ENCODE assay signal across 21 cellular contexts in the genomic region with DNA sequence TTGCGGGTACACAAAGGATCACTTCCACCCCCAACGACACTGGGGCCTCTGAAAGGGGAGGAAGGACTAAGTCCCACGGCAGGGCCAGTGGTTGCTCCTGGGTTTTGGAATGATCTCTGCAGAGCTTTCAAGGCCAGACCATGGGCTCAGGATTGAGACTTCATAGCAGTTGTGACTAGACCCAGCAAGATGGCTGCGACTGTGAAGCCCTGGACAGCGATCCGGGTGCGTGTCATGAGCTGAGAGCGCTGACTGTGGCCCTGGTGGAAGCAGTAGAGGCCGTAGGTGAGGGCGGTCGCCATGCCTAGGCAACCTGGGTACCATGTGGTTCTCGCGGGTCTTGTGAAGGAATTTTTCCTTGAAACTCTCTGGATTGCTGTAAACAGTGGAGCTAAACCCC. TPM values are rescaled to one million over a fixed set of nuclear protein-coding genes. Genes with fewer than 3 reads are reported as not detected.
DNase-seq lines count a peak whose midpoint lies in the region; ATAC-seq, FAIRE-seq and TF ChIP-seq lines count a peak whose summit lies in the region.
"Had no signal": no experiment of that assay in that cellular context is flagged by ENCODE, and none has a peak within 500 bp of the region (broad histone marks: within the 10 kb centered on the region; RNA-seq: fewer than 3 reads in every experiment).

No MANE protein-coding gene starts in this region.

- H4K91ac ChIP-seq in IMR-90 (ENCODE audit: insufficient read depth, low read depth, low read length): no peak overlapping the region

- H3K79me1 ChIP-seq in IMR-90 (ENCODE audit: low read depth in 1 of 2, low read length in 2 of 2): no peaks in the 10 kb centered on the region

- no peak overlapping the region for H2BK20ac ChIP-seq in IMR-90 (ENCODE audit: low read depth, low read length)

- peaks cover 1 to 2% of the 10 kb centered on the region in 2 donors for H3K9me3 Mint-ChIP-seq in activated T-cell treated with anti-CD3 and anti-CD28 coated beads, Interleukin-2, amount 50 U/mL, for 72 hours

- no peaks in the 10 kb centered on the region for H3K9me1 ChIP-seq in IMR-90 (ENCODE audit: insufficient read depth, low read length)

- no peak overlapping the region for H3K23ac ChIP-seq in IMR-90 (ENCODE audit: low read depth, low read length)

- no peak overlapping the region for H3K4ac ChIP-seq in IMR-90 (ENCODE audit: low read depth, low read length)

- POLR2A ChIA-PET in IMR-90 (lab: Charles Lee; ENCODE audit: unreplicated experiment): no interaction called here

- H3K9ac ChIP-seq in IMR-90 (ENCODE audit: low read depth, low read length) (no peak overlapping the region), kidney (ENCODE audit: low read length in 2 of 2) (no peak overlapping the region)
- H3K9ac ChIP-seq: KMS-11 had no signal

- H3K36me3 Mint-ChIP-seq in activated T-cell treated with anti-CD3 and anti-CD28 coated beads, Interleukin-2, amount 50 U/mL, for 72 hours (ENCODE audit: insufficient read depth in 2 of 2): peaks cover 2 to 3% of the 10 kb centered on the region in 2 donors

- H3K4me3 ChIP-seq in IMR-90 (ENCODE audit: insufficient read depth, low read depth, low read length): no peak overlapping the region
- H3K4me3 ChIP-seq in kidney (ENCODE audit: low read length in 2 of 2): no peak overlapping the region
- no peak overlapping the region for H3K4me3 ChIP-seq in upper lobe of right lung

- BruUV-seq in IMR-90 (replicated peaks; lab: Mats Ljungman, UMichigan): no TSS peak

- H3K4me3 Mint-ChIP-seq in activated T-cell treated with anti-CD3 and anti-CD28 coated beads, Interleukin-2, amount 50 U/mL, for 72 hours: no peak overlapping the region
- H3K4me3 Mint-ChIP-seq: CD4-positive, alpha-beta T cell; HFFc6 had no signal

- H4K5ac ChIP-seq in IMR-90 (ENCODE audit: low read depth, low read length): no peak overlapping the region

- H2AK9ac ChIP-seq in IMR-90 (replicated peaks; ENCODE audit: low read depth, low read length, poor library complexity): no peak overlapping the region

- no peak overlapping the region for H2BK5ac ChIP-seq in IMR-90 (ENCODE audit: low read depth, low read length, poor library complexity, severe bottlenecking)

- no peak overlapping the region for H2BK120ac ChIP-seq in IMR-90 (ENCODE audit: low read depth, low read length)

- no peak for ATAC-seq in IMR-90 (ENCODE audit: low read depth)
- ATAC-seq in upper lobe of right lung: no peak
- ATAC-seq in activated T-cell treated with anti-CD3 and anti-CD28 coated beads, Interleukin-2, amount 50 U/mL, for 72 hours (replicated peaks in 1 of 2): no peak
- no peak for ATAC-seq in HG03342 (IDR thresholded peaks at IDR 0.05; ENCODE audit: unreplicated experiment)
- ATAC-seq: HCT116, HepG2 had no signal

- no peaks in the 10 kb centered on the region for H3K27me3 Mint-ChIP-seq in activated T-cell treated with anti-CD3 and anti-CD28 coated beads, Interleukin-2, amount 50 U/mL, for 72 hours (ENCODE audit: low read depth)
- H3K27me3 Mint-ChIP-seq: CD4-positive, alpha-beta T cell had no signal

- H3K4me1 ChIP-seq in IMR-90 (ENCODE audit: control insufficient read depth, insufficient read depth, low read length): no peaks in the 10 kb centered on the region
- H3K4me1 ChIP-seq in kidney (ENCODE audit: control insufficient read depth in 1 of 2, insufficient read depth in 1 of 2, low read depth in 1 of 2, low read length in 2 of 2): no peaks in the 10 kb centered on the region
- H3K4me1 ChIP-seq in upper lobe of right lung: no peaks in the 10 kb centered on the region
- H3K4me1 ChIP-seq: BE2C had no signal

- peaks cover 6% of the 10 kb centered on the region for H3K4me1 Mint-ChIP-seq in activated T-cell treated with anti-CD3 and anti-CD28 coated beads, Interleukin-2, amount 50 U/mL, for 72 hours (ENCODE audit: low read depth)

- intact Hi-C loops in IMR-90 (cut with micrococcal nuclease) (no loop called here), kidney (cut with DNase I) (no loop called here), upper lobe of right lung (cut with DNase I) (no loop called here)

- H3K27ac Mint-ChIP-seq in activated T-cell treated with anti-CD3 and anti-CD28 coated beads, Interleukin-2, amount 50 U/mL, for 72 hours: no peak overlapping the region
- H3K27ac Mint-ChIP-seq: CD4-positive, alpha-beta T cell; HFFc6 had no signal

- no peak for FAIRE-seq in kidney (lab: Jason Lieb, UNC)
- FAIRE-seq: GM12892, GM18507, HepG2 had no signal

- H2AFZ ChIP-seq in IMR-90 (replicated peaks; ENCODE audit: low read length, poor library complexity): peak overlapping the region; percentile 63

- TF ChIP-seq RAD21 in IMR-90 (IDR thresholded peaks at IDR 0.05; ENCODE audit: low read length): no peak

- in situ Hi-C loops in IMR-90 (cut with MboI; ENCODE audit: low sequenced_read_pairs): no loop called here

- no peak overlapping the region for H3K4me2 ChIP-seq in IMR-90 (ENCODE audit: low read depth, low read length)
- H3K4me2 ChIP-seq: KMS-11 had no signal

- H3K36me3 ChIP-seq in IMR-90 (ENCODE audit: control insufficient read depth, insufficient read depth, low read length) (no peaks in the 10 kb centered on the region), kidney (ENCODE audit: control insufficient read depth in 1 of 2, insufficient read depth in 2 of 2, low read length in 2 of 2) (no peaks in the 10 kb centered on the region), upper lobe of right lung (no peaks in the 10 kb centered on the region)
- H3K36me3 ChIP-seq: BE2C had no signal

- no peak overlapping the region for H3K14ac ChIP-seq in IMR-90 (replicated peaks; ENCODE audit: low read depth, low read length)

- H3K9me3 ChIP-seq in IMR-90 (ENCODE audit: control insufficient read depth, insufficient read depth, low read length) (peaks cover under 1% of the 10 kb centered on the region; the same call in 1 of the 2 replicates), kidney (ENCODE audit: control insufficient read depth in 1 of 2, low read length in 2 of 2) (no peaks in the 10 kb centered on the region), upper lobe of right lung (no peaks in the 10 kb centered on the region)
- H3K9me3 ChIP-seq: BE2C had no signal

- no peak for TF ChIP-seq CTCF in IMR-90 (conservative IDR thresholded peaks at IDR 0.05; ENCODE audit: low read depth, low read length)
- no peak for TF ChIP-seq CTCF in kidney (IDR thresholded peaks at IDR 0.05; ENCODE audit: borderline replicate concordance, extremely low read depth, insufficient read depth)
- no peak for TF ChIP-seq CTCF in upper lobe of right lung (IDR thresholded peaks at IDR 0.05)

- H3K27ac ChIP-seq in IMR-90 (ENCODE audit: insufficient read depth, low read length): no peak overlapping the region
- H3K27ac ChIP-seq in kidney (ENCODE audit: low read depth in 2 of 2, low read length in 2 of 2): no peak overlapping the region
- no peak overlapping the region for H3K27ac ChIP-seq in upper lobe of right lung
- H3K27ac ChIP-seq: KMS-11 had no signal

- H4K8ac ChIP-seq in IMR-90 (ENCODE audit: low read depth in 2 of 2, low read length in 2 of 2): no peak overlapping the region

- no peak overlapping the region for H3K18ac ChIP-seq in IMR-90 (ENCODE audit: low read depth, low read length)

- H3K27me3 ChIP-seq in IMR-90 (ENCODE audit: control insufficient read depth, insufficient read depth, low read length): no peaks in the 10 kb centered on the region
- H3K27me3 ChIP-seq in upper lobe of right lung: no peaks in the 10 kb centered on the region
- H3K27me3 ChIP-seq: BE2C had no signal

- no peak overlapping the region for H2BK15ac ChIP-seq in IMR-90 (ENCODE audit: low read depth, low read length)

- H2AK5ac ChIP-seq in IMR-90 (ENCODE audit: low read depth, low read length): no peak overlapping the region

- 89% methylated on average over 11 of the region's 13 CpGs; no CpG with 5 or more reads in 1 of the 2 experiments for WGBS in IMR-90 (ENCODE audit: extremely low coverage in 2 of 2, insufficient read length in 1 of 2), 2 experiments

- H4K20me1 ChIP-seq in IMR-90 (ENCODE audit: insufficient read depth, low read length): no peaks in the 10 kb centered on the region

- TF ChIP-seq POLR2A in IMR-90 (IDR thresholded peaks at IDR 0.05; ENCODE audit: low read depth, low read length): no peak

- dilution Hi-C loops in IMR-90 (cut with HindIII; ENCODE audit: low sequenced_read_pairs, unreplicated experiment): no loop called here

- CTCF ChIA-PET in IMR-90 (lab: Yijun Ruan, JAX): interaction anchor here (1.1 kb wide), 1 partner anchor 25 kb away, joined by 3 read pairs; no protein-coding TSS in a partner anchor

- H3K56ac ChIP-seq in IMR-90 (ENCODE audit: extremely low read depth, insufficient read depth, low read length): no peak overlapping the region

- no peak for DNase-seq in IMR-90
- DNase-seq in kidney: peak; percentile 41
- DNase-seq in mesenteric fat pad (ENCODE audit: low spot score): peak; percentile 68
- DNase-seq in upper lobe of right lung: peak; percentile 48
- no peak for DNase-seq in activated T-cell treated with anti-CD3 and anti-CD28 coated beads, Interleukin-2, amount 50 U/mL, for 72 hours
- DNase-seq in GM19240 (ENCODE audit: insufficient read length, low spot score): no peak
- DNase-seq: BE2C; C1 segment of cervical spinal cord; CD4-positive, alpha-beta T cell; DMS153; DMS79; GDM1; HFFc6 had no signal

TF ChIP-seq in IMR-90, 13 proteins besides CTCF, POLR2A, EP300 and RAD21 (continues in another document):
- TF ChIP-seq RFX5 (IDR thresholded peaks at IDR 0.05; ENCODE audit: low read depth, low read length): no peak

RNA-seq across cellular contexts. Expression of a gene that starts 27.3 kb away (rescaled TPM):
- total RNA-seq in IMR-90 (2012; rRNA removed) (289 and 506 TPM in 2 replicates), kidney (382 TPM), mesenteric fat pad (512 TPM), upper lobe of right lung (309 TPM)
- polyA plus RNA-seq in IMR-90 (2012; rRNA removed) (215 and 267 TPM in 2 replicates), kidney (ENCODE audit: insufficient read depth, low read depth, low replicate concordance) (191 TPM)
- polyA plus RNA-seq in IMR-90 (2012; cell fraction: cytosol; rRNA removed): 29.1 and 31.1 TPM in 2 replicates
- polyA plus RNA-seq in IMR-90 (2012; cell fraction: nucleus; rRNA removed; ENCODE audit: low replicate concordance): 20.1 and 129 TPM in 2 replicates
- total RNA-seq in activated T-cell treated with anti-CD3 and anti-CD28 coated beads, Interleukin-2, amount 50 U/mL, for 72 hours: 100 to 1,000 TPM; 501 to 656 TPM

RNA-seq across cellular contexts. Expression of a gene that starts 41.4 kb away (rescaled TPM):
- under 0.01 TPM in 2 replicates for total RNA-seq in IMR-90 (2012; rRNA removed)
- 0.03 and 0.07 TPM in 2 replicates for polyA plus RNA-seq in IMR-90 (2012; rRNA removed)
- 0.04 and 0.51 TPM in 2 replicates for polyA plus RNA-seq in IMR-90 (2012; cell fraction: cytosol; rRNA removed)
- polyA plus RNA-seq in IMR-90 (2012; cell fraction: nucleus; rRNA removed; ENCODE audit: low replicate concordance): 0.13 and 0.33 TPM in 2 replicates
- 9.3 TPM for total RNA-seq in kidney
- polyA plus RNA-seq in kidney (ENCODE audit: insufficient read depth, low read depth, low replicate concordance): 2.4 TPM
- total RNA-seq in mesenteric fat pad: 3.9 TPM
- 53.5 TPM for total RNA-seq in upper lobe of right lung
- total RNA-seq in activated T-cell treated with anti-CD3 and anti-CD28 coated beads, Interleukin-2, amount 50 U/mL, for 72 hours: under 1 TPM; 0.34 to 0.76 TPM
- total RNA-seq: A172, H4 had no signal

Comparison
In these comparisons a context has a peak if more than half of its experiments do, and no peak if none do; other contexts are left out.
1. DNase-seq: peak in kidney (single experiment), mesenteric fat pad (single experiment) and upper lobe of right lung (single experiment); none in IMR-90 (single experiment), activated T-cell treated with anti-CD3 and anti-CD28 coated beads, Interleukin-2, amount 50 U/mL, for 72 hours (0 of 2) and GM19240 (single experiment).